ENCODE assay signal across 8 cellular contexts in the genomic region with DNA sequence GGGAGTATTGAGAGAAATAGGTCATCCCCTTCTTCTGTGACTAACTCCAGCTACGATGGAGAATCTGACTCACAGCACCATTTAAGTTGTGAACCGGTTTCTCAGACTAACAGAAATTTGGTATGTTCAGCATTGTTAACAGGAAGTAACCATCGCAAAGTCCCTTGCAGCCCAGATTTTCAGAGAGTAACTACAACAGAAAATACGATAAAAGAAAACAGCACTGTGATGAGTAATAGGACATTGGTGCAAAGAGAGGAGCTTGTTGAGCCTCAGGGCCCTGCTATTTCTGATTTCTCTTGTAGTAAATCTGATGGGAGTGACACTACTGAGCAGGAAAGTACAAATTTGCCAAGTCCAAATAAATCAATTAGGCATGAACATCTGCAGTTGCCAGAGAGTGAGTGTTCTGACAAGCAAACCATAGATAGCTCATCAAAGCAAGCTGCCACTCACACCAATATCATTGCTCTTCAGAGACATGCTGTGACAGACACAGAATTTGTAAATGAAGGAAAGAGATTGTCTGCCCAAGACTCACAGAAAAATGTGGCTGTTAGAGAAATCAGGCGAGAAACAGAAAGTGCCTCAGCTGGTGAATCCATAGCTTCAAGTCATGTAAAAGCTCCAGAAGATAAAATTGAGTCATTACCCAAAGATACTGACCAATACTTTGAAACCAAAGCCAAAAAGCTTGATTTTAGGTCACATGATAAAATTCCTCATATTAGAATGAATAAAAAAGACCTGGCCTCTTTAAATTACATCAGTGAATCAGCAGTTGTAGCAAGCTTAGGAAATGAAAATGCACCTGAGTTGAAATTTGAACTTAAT. TPM values are rescaled to one million over a fixed set of nuclear protein-coding genes. Genes with fewer than 3 reads are reported as not detected.
DNase-seq lines count a peak whose midpoint lies in the region; ATAC-seq lines count a peak whose summit lies in the region.

No MANE protein-coding gene starts in this region.

- peak overlapping the region; percentile 16 for H3K9ac ChIP-seq in skeletal muscle satellite cell (ENCODE audit: low read depth, low read length)

- H3K4me1 ChIP-seq in esophagus (ENCODE audit: control insufficient read depth in 2 of 2, insufficient read depth in 2 of 2, low read length in 1 of 2) (no peaks in the 10 kb centered on the region), skeletal muscle satellite cell (ENCODE audit: control insufficient read depth, insufficient read depth, low read length) (peaks cover 18% of the 10 kb centered on the region)

- ATAC-seq in GM21786 (IDR thresholded peaks at IDR 0.05; ENCODE audit: unreplicated experiment) (no peak), HG02571 (IDR thresholded peaks at IDR 0.05; ENCODE audit: unreplicated experiment) (no peak), HG03571 (IDR thresholded peaks at IDR 0.05; ENCODE audit: unreplicated experiment) (no peak)

- WGBS in esophagus, 2 donors: 37 to 58% methylated on average over 5 of the region's 5 CpGs

- H3K36me3 ChIP-seq in esophagus (ENCODE audit: control insufficient read depth in 2 of 2, insufficient read depth in 2 of 2, low read length in 1 of 2) (no peaks in the 10 kb centered on the region), skeletal muscle satellite cell (ENCODE audit: insufficient read depth, low read length) (no peaks in the 10 kb centered on the region)

- H3K4me2 ChIP-seq in skeletal muscle satellite cell (ENCODE audit: low read length): peak overlapping the region; percentile 66

- H3K4me3 ChIP-seq in esophagus (ENCODE audit: low read depth in 1 of 2, low read length in 2 of 2) (no peak overlapping the region), skeletal muscle satellite cell (ENCODE audit: low read length) (peak overlapping the region; percentile 8)

- H3K9me3 ChIP-seq in esophagus (ENCODE audit: control insufficient read depth in 2 of 2, insufficient read depth in 1 of 2, low read depth in 1 of 2, low read length in 1 of 2) (no peaks in the 10 kb centered on the region), skeletal muscle satellite cell (replicated peaks; ENCODE audit: low read length) (no peaks in the 10 kb centered on the region)

- peak overlapping the region; percentile 31 to 47 for H3K27ac ChIP-seq in esophagus (ENCODE audit: low read depth in 2 of 2, low read length in 1 of 2)

- DNase-seq in EH (ENCODE audit: low read depth) (peak; percentile 98), HT-29 (ENCODE audit: low spot score) (no peak)
- DNase-seq in activated CD4-positive, alpha-beta T cell treated with anti-CD3 and anti-CD28 coated beads for 24 hours (ENCODE audit: low read depth in 2 of 2): peak; percentile 1 to 22

- H3K27me3 ChIP-seq in esophagus (ENCODE audit: control insufficient read depth in 1 of 2, insufficient read depth in 2 of 2, low read length in 2 of 2): no peaks in the 10 kb centered on the region
- no peaks in the 10 kb centered on the region for H3K27me3 ChIP-seq in skeletal muscle satellite cell (ENCODE audit: control insufficient read depth, insufficient read depth, low read length)

RNA-seq across cellular contexts. Expression of a gene that starts 50.6 kb away (rescaled TPM):
- polyA plus RNA-seq in esophagus: 10 to 100 TPM in 1 of 2 donors, 1 to 10 TPM in 1; 5.0 to 10.0 TPM
- 19.2 and 19.3 TPM in 2 replicates for total RNA-seq in skeletal muscle satellite cell (2012; rRNA removed)
- 6.9 and 9.8 TPM in 2 replicates for total RNA-seq in HT-29 (2014; rRNA removed; shearing (Covaris generic))
